Comparison of ENCODE assay signal across 28 cellular contexts in genomic region chr6:110900028-110900598, GRCh38. TPM values are rescaled to one million over a fixed set of nuclear protein-coding genes. Genes with fewer than 3 reads are reported as not detected.
DNase-seq lines count a peak whose midpoint lies in the region; ATAC-seq and TF ChIP-seq lines count a peak whose summit lies in the region.
"Had no signal": no experiment of that assay in that cellular context is flagged by ENCODE, and none has a peak within 500 bp of the region (broad histone marks: within the 10 kb centered on the region; RNA-seq: fewer than 3 reads in every experiment).

No MANE protein-coding gene starts in this region.

- H3K79me2 ChIP-seq in GM23338 (replicated peaks; ENCODE audit: insufficient read depth) (no peaks in the 10 kb centered on the region), smooth muscle cell (ENCODE audit: low read depth) (no peaks in the 10 kb centered on the region)
- H3K79me2 ChIP-seq: parathyroid adenoma had no signal

- H3K9me3 ChIP-seq in smooth muscle cell (replicated peaks; ENCODE audit: low read depth), result peaks cover 1% of the 10 kb centered on the region
- H3K9me3 ChIP-seq: A549 had no signal

- no peak for TF ChIP-seq CTCF in GM23338 (conservative IDR thresholded peaks at IDR 0.05; ENCODE audit: low read depth in 2 of 2)
- TF ChIP-seq CTCF in WTC11 (IDR thresholded peaks at IDR 0.05), result no peak
- TF ChIP-seq CTCF in omental fat pad (IDR thresholded peaks at IDR 0.05), result no peak
- TF ChIP-seq CTCF in smooth muscle cell (IDR thresholded peaks at IDR 0.05; ENCODE audit: borderline replicate concordance, insufficient read depth, poor library complexity, severe bottlenecking), result no peak

- intact Hi-C loops in activated CD4-positive, alpha-beta T cell treated with anti-CD3 and anti-CD28 coated beads for 36 hours (cut with DNase I, micrococcal nuclease), result no loop called here

- no peak overlapping the region for H3K4me3 ChIP-seq in GM23338
- no peak overlapping the region for H3K4me3 ChIP-seq in smooth muscle cell
- H3K4me3 ChIP-seq: A549, gastrocnemius medialis, stomach, transverse colon had no signal

- ATAC-seq in activated CD4-positive, alpha-beta T cell treated with anti-CD3 and anti-CD28 coated beads for 36 hours, result peak; percentile 8
- ATAC-seq in GM23338, result peak; percentile 13
- ATAC-seq in WTC11, result no peak
- no peak for ATAC-seq in stimulated activated naive CD8-positive, alpha-beta T cell treated with anti-CD3 and anti-CD28 coated beads, Interleukin-15, amount 100 ng/mL, for 72 hours
- ATAC-seq in omental fat pad (ENCODE audit: low FRiP score), result no peak
- ATAC-seq in GM18870 (IDR thresholded peaks at IDR 0.05; ENCODE audit: unreplicated experiment), result no peak
- ATAC-seq: A549, gastrocnemius medialis, left ventricle myocardium superior, right cardiac atrium had no signal

- peaks cover 13% of the 10 kb centered on the region for H3K9me3 Mint-ChIP-seq in activated CD4-positive, alpha-beta T cell treated with anti-CD3 and anti-CD28 coated beads for 36 hours (ENCODE audit: low read depth)
- peaks cover 20% of the 10 kb centered on the region for H3K9me3 Mint-ChIP-seq in GM23338
- H3K9me3 Mint-ChIP-seq in WTC11, result peaks cover 20% of the 10 kb centered on the region
- H3K9me3 Mint-ChIP-seq in stimulated activated naive CD8-positive, alpha-beta T cell treated with anti-CD3 and anti-CD28 coated beads, Interleukin-15, amount 100 ng/mL, for 72 hours, result peaks cover 9 to 22% of the 10 kb centered on the region in 2 donors

- CTCF ChIA-PET in activated CD4-positive, alpha-beta T cell treated with anti-CD3 and anti-CD28 coated beads for 36 hours (lab: Charles Lee), result no interaction called here
- CTCF ChIA-PET in WTC11 (lab: Charles Lee), result no interaction called here

- H3K36me3 ChIP-seq in GM23338 (ENCODE audit: insufficient read depth) (peaks cover 19% of the 10 kb centered on the region), smooth muscle cell (ENCODE audit: low read depth) (peaks cover 17% of the 10 kb centered on the region)

- 96% methylated on average over 5 of the region's 5 CpGs for WGBS in smooth muscle cell (ENCODE audit: low lambda C conversion rate)

- H3K27me3 ChIP-seq in GM23338 (ENCODE audit: insufficient read depth), result no peaks in the 10 kb centered on the region
- no peaks in the 10 kb centered on the region for H3K27me3 ChIP-seq in smooth muscle cell (ENCODE audit: low read depth)
- H3K27me3 ChIP-seq: gastrocnemius medialis, stomach, transverse colon had no signal

- no peaks in the 10 kb centered on the region for H3K27me3 Mint-ChIP-seq in activated CD4-positive, alpha-beta T cell treated with anti-CD3 and anti-CD28 coated beads for 36 hours
- H3K27me3 Mint-ChIP-seq in GM23338 (ENCODE audit: insufficient read depth, low read depth, poor library complexity) (peaks cover 4% of the 10 kb centered on the region), WTC11 (ENCODE audit: low read depth) (peaks cover 4% of the 10 kb centered on the region; the same call in 1 of the 2 replicates)
- no peaks in the 10 kb centered on the region for H3K27me3 Mint-ChIP-seq in stimulated activated naive CD8-positive, alpha-beta T cell treated with anti-CD3 and anti-CD28 coated beads, Interleukin-15, amount 100 ng/mL, for 72 hours
- H3K27me3 Mint-ChIP-seq: activated naive CD8-positive, alpha-beta T cell treated with anti-CD3 and anti-CD28 coated beads for 36 hours; dendritic cell treated with granulocyte-macrophage colony-stimulating factor and Interleukin-4, amounts not matched to agents 40 ng/mL and 50 ng/mL, for 4 days had no signal

- H3K4me1 Mint-ChIP-seq in activated CD4-positive, alpha-beta T cell treated with anti-CD3 and anti-CD28 coated beads for 36 hours, result peaks cover 3% of the 10 kb centered on the region
- H3K4me1 Mint-ChIP-seq in GM23338 (no peaks in the 10 kb centered on the region), WTC11 (no peaks in the 10 kb centered on the region)
- peaks cover 6% of the 10 kb centered on the region for H3K4me1 Mint-ChIP-seq in stimulated activated naive CD8-positive, alpha-beta T cell treated with anti-CD3 and anti-CD28 coated beads, Interleukin-15, amount 100 ng/mL, for 72 hours

- no peak for DNase-seq in activated CD4-positive, alpha-beta T cell treated with anti-CD3 and anti-CD28 coated beads for 36 hours
- DNase-seq in activated CD4-positive, alpha-beta T cell treated with anti-CD3 and anti-CD28 coated beads for 1 hour, result no peak
- no peak for DNase-seq in GM23338 (ENCODE audit: low spot score)
- no peak for DNase-seq in WTC11 (ENCODE audit: low spot score)
- DNase-seq in stimulated activated naive CD8-positive, alpha-beta T cell treated with anti-CD3 and anti-CD28 coated beads, Interleukin-15, amount 100 ng/mL, for 72 hours, result no peak
- no peak for DNase-seq in omental fat pad (ENCODE audit: low spot score)
- DNase-seq in smooth muscle cell (lab: John Stamatoyannopoulos, UW; ENCODE audit: unreplicated experiment), result no peak
- DNase-seq: activated CD4-positive, alpha-beta T cell treated with anti-CD3 and anti-CD28 coated beads, Interleukin-2, amount 50 U/mL, for 1 hour; activated CD8-positive, alpha-beta memory T cell treated with anti-CD3 and anti-CD28 coated beads, Interleukin-2, amount 50 U/mL, for 48 hours; activated naive CD8-positive, alpha-beta T cell treated with anti-CD3 and anti-CD28 coated beads for 36 hours; caudate nucleus; EL; gastrocnemius medialis; hypothalamus; left ventricle myocardium superior; NCI-H1436 treated with DMSO at 0.1 percent for 48 hours; right cardiac atrium; stimulated activated CD4-positive, alpha-beta T cell treated with anti-CD3 and anti-CD28 coated beads, Interleukin-4, amount 100 ng/mL, for 4 hours; stomach; transverse colon had no signal

- no peaks in the 10 kb centered on the region for H3K9me2 ChIP-seq in GM23338 (ENCODE audit: insufficient read depth)

- no peak overlapping the region for H3K4me3 Mint-ChIP-seq in activated CD4-positive, alpha-beta T cell treated with anti-CD3 and anti-CD28 coated beads for 36 hours
- no peak overlapping the region for H3K4me3 Mint-ChIP-seq in GM23338
- no peak overlapping the region for H3K4me3 Mint-ChIP-seq in WTC11
- no peak overlapping the region for H3K4me3 Mint-ChIP-seq in stimulated activated naive CD8-positive, alpha-beta T cell treated with anti-CD3 and anti-CD28 coated beads, Interleukin-15, amount 100 ng/mL, for 72 hours
- H3K4me3 Mint-ChIP-seq: activated naive CD8-positive, alpha-beta T cell treated with anti-CD3 and anti-CD28 coated beads for 36 hours; dendritic cell treated with granulocyte-macrophage colony-stimulating factor and Interleukin-4, amounts not matched to agents 40 ng/mL and 50 ng/mL, for 4 days; T-helper 1 cell treated with Interleukin-12 subunit alpha and Interleukin-12 subunit beta and Interleukin-4 antibody, amounts not matched to agents 30 μg/mL and 1 μg/mL, for 36 hours had no signal

- no peaks in the 10 kb centered on the region; the same call in 1 of the 2 replicates for H3K4me1 ChIP-seq in GM23338 (ENCODE audit: insufficient read depth)
- no peaks in the 10 kb centered on the region for H3K4me1 ChIP-seq in smooth muscle cell (ENCODE audit: low read depth)
- H3K4me1 ChIP-seq: gastrocnemius medialis, parathyroid adenoma, stomach, transverse colon had no signal

- H3F3A ChIP-seq in GM23338 (replicated peaks; ENCODE audit: low read depth) (peaks cover 12% of the 10 kb centered on the region), smooth muscle cell (ENCODE audit: low read depth) (peaks cover 6% of the 10 kb centered on the region)

- H3K27ac ChIP-seq in GM23338 (ENCODE audit: low read depth), result peak overlapping the region; percentile 55
- H3K27ac ChIP-seq in smooth muscle cell (ENCODE audit: low read depth), result no peak overlapping the region
- H3K27ac ChIP-seq: A549, gastrocnemius medialis, KMS-11, parathyroid adenoma, RWPE1, stomach, transverse colon had no signal

- H3K27ac Mint-ChIP-seq in activated CD4-positive, alpha-beta T cell treated with anti-CD3 and anti-CD28 coated beads for 36 hours, result no peak overlapping the region
- H3K27ac Mint-ChIP-seq in GM23338 (no peak overlapping the region), WTC11 (peak overlapping the region; percentile 21; the same call in 1 of the 2 replicates)
- peak overlapping the region; percentile 49 to 72 for H3K27ac Mint-ChIP-seq in stimulated activated naive CD8-positive, alpha-beta T cell treated with anti-CD3 and anti-CD28 coated beads, Interleukin-15, amount 100 ng/mL, for 72 hours
- H3K27ac Mint-ChIP-seq: activated naive CD8-positive, alpha-beta T cell treated with anti-CD3 and anti-CD28 coated beads for 36 hours; activated T-helper 2 cell treated with anti-CD3 and anti-CD28 coated beads, Interferon-gamma antibody, Interleukin-2, Interleukin-4, amounts not matched to agents 10 μg/mL and 5 μg/mL and 100 μg/mL, durations not matched to agents 14 hours and 24 hours and 36 hours; dendritic cell treated with granulocyte-macrophage colony-stimulating factor and Interleukin-4, amounts not matched to agents 40 ng/mL and 50 ng/mL, for 4 days; T-helper 1 cell treated with Interleukin-12 subunit alpha and Interleukin-12 subunit beta and Interleukin-4 antibody, amounts not matched to agents 30 μg/mL and 1 μg/mL, for 36 hours had no signal

- H3K36me3 Mint-ChIP-seq in activated CD4-positive, alpha-beta T cell treated with anti-CD3 and anti-CD28 coated beads for 36 hours (ENCODE audit: low read depth), result peaks cover 48% of the 10 kb centered on the region
- peaks cover 51% of the 10 kb centered on the region for H3K36me3 Mint-ChIP-seq in GM23338 (ENCODE audit: low read depth)
- H3K36me3 Mint-ChIP-seq in WTC11, result peaks cover 47% of the 10 kb centered on the region

- H4K20me1 ChIP-seq in GM23338 (replicated peaks; ENCODE audit: insufficient read depth) (peaks cover 8% of the 10 kb centered on the region), smooth muscle cell (ENCODE audit: low read depth) (no peaks in the 10 kb centered on the region)

- H3K9ac ChIP-seq in smooth muscle cell (ENCODE audit: low read depth), result no peak overlapping the region
- H3K9ac ChIP-seq: KMS-11, parathyroid adenoma had no signal

- H2AFZ ChIP-seq in GM23338, result no peak overlapping the region
- H2AFZ ChIP-seq in smooth muscle cell (ENCODE audit: low read depth), result no peak overlapping the region
- H2AFZ ChIP-seq: parathyroid adenoma had no signal

- H3K4me2 ChIP-seq in GM23338 (no peak overlapping the region), smooth muscle cell (no peak overlapping the region)
- H3K4me2 ChIP-seq: A549, KMS-11 had no signal

- POLR2A ChIA-PET in activated CD4-positive, alpha-beta T cell treated with anti-CD3 and anti-CD28 coated beads for 36 hours (lab: Charles Lee), result no interaction called here
- POLR2A ChIA-PET in WTC11 (lab: Charles Lee), result no interaction called here

RNA-seq across cellular contexts. Expression of gene AMD1, which starts 25.5 kb away (rescaled TPM):
- total RNA-seq in activated CD4-positive, alpha-beta T cell treated with anti-CD3 and anti-CD28 coated beads for 36 hours, result 100 to 1,000 TPM in 1 of 2 experiments, 10 to 100 TPM in 1; 90.5 to 127 TPM
- total RNA-seq in GM23338 (2014; rRNA removed; shearing (Covaris generic)), result 243 and 296 TPM in 2 replicates
- polyA plus RNA-seq in GM23338 (2016; fragmentation: Nextera tagmentation; extraction: Ambion mirVana), result 127 and 136 TPM in 2 replicates
- total RNA-seq in WTC11 (2021), result 90.2 to 122 TPM (median 90.7 TPM) in 3 replicates
- total RNA-seq in omental fat pad, result 100 to 1,000 TPM in 2 of 4 donors, 10 to 100 TPM in 2; 66.0 to 229 (median 90.0) TPM
- 56.7 and 67.8 TPM in 2 replicates for total RNA-seq in smooth muscle cell
- polyA plus RNA-seq in smooth muscle cell, result 20.8 and 31.2 TPM in 2 replicates

RNA-seq across cellular contexts. Expression of gene GTF3C6, which starts 58.4 kb away (rescaled TPM):
- total RNA-seq in activated CD4-positive, alpha-beta T cell treated with anti-CD3 and anti-CD28 coated beads for 36 hours, result 100 to 1,000 TPM in 1 of 2 experiments, 10 to 100 TPM in 1; 93.0 to 106 TPM
- total RNA-seq in GM23338 (2014; rRNA removed; shearing (Covaris generic)), result 41.2 and 44.9 TPM in 2 replicates
- polyA plus RNA-seq in GM23338 (2016; fragmentation: Nextera tagmentation; extraction: Ambion mirVana) (221 and 245 TPM in 2 replicates), smooth muscle cell (88.5 and 102 TPM in 2 replicates)
- total RNA-seq in WTC11 (2021) (65.5 to 69.0 TPM (median 67.0 TPM) in 3 replicates), omental fat pad (10 to 100 TPM; 26.2 to 48.8 (median 34.7) TPM), smooth muscle cell (52.3 and 90.2 TPM in 2 replicates)

Comparison
In these comparisons a context has a peak if more than half of its experiments do, and no peak if none do; other contexts are left out.
1. ATAC-seq: peak in activated CD4-positive, alpha-beta T cell treated with anti-CD3 and anti-CD28 coated beads for 36 hours (single experiment) and GM23338 (single experiment); none in WTC11 (single experiment), stimulated activated naive CD8-positive, alpha-beta T cell treated with anti-CD3 and anti-CD28 coated beads, Interleukin-15, amount 100 ng/mL, for 72 hours (single experiment), omental fat pad (single experiment) and GM18870 (single experiment).
2. H3K27ac Mint-ChIP-seq: peak in WTC11 (single experiment) and stimulated activated naive CD8-positive, alpha-beta T cell treated with anti-CD3 and anti-CD28 coated beads, Interleukin-15, amount 100 ng/mL, for 72 hours (2 of 2); none in activated CD4-positive, alpha-beta T cell treated with anti-CD3 and anti-CD28 coated beads for 36 hours (single experiment) and GM23338 (single experiment).